Comparison of ENCODE assay signal across 8 cellular contexts in genomic region chr14:54730156-54730961, GRCh38.
DNase-seq lines count a peak whose midpoint lies in the region; ATAC-seq and TF ChIP-seq lines count a peak whose summit lies in the region.

No MANE protein-coding gene starts in this region.

- H3K4me1 Mint-ChIP-seq in activated naive CD8-positive, alpha-beta T cell treated with anti-CD3 and anti-CD28 coated beads, Interleukin-2, amount 50 U/mL, for 24 hours: peaks cover 68% of the 10 kb centered on the region

- no peaks in the 10 kb centered on the region for H3K9me3 ChIP-seq in mononuclear cell (ENCODE audit: low read depth, low read length)

- DNase-seq in GM12865 (ENCODE audit: low read depth): peak; percentile 85
- DNase-seq in KG1 (lab: John Stamatoyannopoulos, UW): peak; percentile 13
- DNase-seq in activated naive CD8-positive, alpha-beta T cell treated with anti-CD3 and anti-CD28 coated beads, Interleukin-2, amount 50 U/mL, for 24 hours: peak; percentile 41
- no peak for DNase-seq in DMS 273 treated with DMSO at 0.1 percent for 48 hours (lab: John Stamatoyannopoulos, UW)
- no peak for DNase-seq in effector CD4-positive, alpha-beta T cell
- DNase-seq in NCI-H2107 treated with DMSO at 0.1 percent for 48 hours (lab: John Stamatoyannopoulos, UW; ENCODE audit: unreplicated experiment): no peak

- no peaks in the 10 kb centered on the region for H3K27me3 ChIP-seq in mononuclear cell (ENCODE audit: insufficient read depth, low read length)

- H3K36me3 Mint-ChIP-seq in activated naive CD8-positive, alpha-beta T cell treated with anti-CD3 and anti-CD28 coated beads, Interleukin-2, amount 50 U/mL, for 24 hours (ENCODE audit: low read depth): no peaks in the 10 kb centered on the region

- no peak overlapping the region for H3K4me3 ChIP-seq in GM12865 (ENCODE audit: low read depth, low read length)
- H3K4me3 ChIP-seq in mononuclear cell (ENCODE audit: low read length): peak overlapping the region; percentile 5

- no peaks in the 10 kb centered on the region for H3K9me3 Mint-ChIP-seq in activated naive CD8-positive, alpha-beta T cell treated with anti-CD3 and anti-CD28 coated beads, Interleukin-2, amount 50 U/mL, for 24 hours

- peak overlapping the region; percentile 90 for H3K27ac Mint-ChIP-seq in activated naive CD8-positive, alpha-beta T cell treated with anti-CD3 and anti-CD28 coated beads, Interleukin-2, amount 50 U/mL, for 24 hours

- peaks cover 8% of the 10 kb centered on the region for H3K4me1 ChIP-seq in mononuclear cell (ENCODE audit: insufficient read depth, low read length)

- H3K27me3 Mint-ChIP-seq in activated naive CD8-positive, alpha-beta T cell treated with anti-CD3 and anti-CD28 coated beads, Interleukin-2, amount 50 U/mL, for 24 hours: no peaks in the 10 kb centered on the region

- H3K4me3 Mint-ChIP-seq in activated naive CD8-positive, alpha-beta T cell treated with anti-CD3 and anti-CD28 coated beads, Interleukin-2, amount 50 U/mL, for 24 hours: peak overlapping the region; percentile 70

- TF ChIP-seq CTCF in GM12865 (IDR thresholded peaks at IDR 0.05; ENCODE audit: insufficient read depth, low read depth, low read length, missing control alignments): no peak

- ATAC-seq in GM21529 (IDR thresholded peaks at IDR 0.05; ENCODE audit: unreplicated experiment): peak; percentile 96
- ATAC-seq in activated naive CD8-positive, alpha-beta T cell treated with anti-CD3 and anti-CD28 coated beads, Interleukin-2, amount 50 U/mL, for 24 hours: peak; percentile 95

Comparison
In these comparisons a context has a peak if more than half of its experiments do, and no peak if none do; other contexts are left out.
1. DNase-seq: peak in GM12865 (single experiment), KG1 (single experiment) and activated naive CD8-positive, alpha-beta T cell treated with anti-CD3 and anti-CD28 coated beads, Interleukin-2, amount 50 U/mL, for 24 hours (single experiment); none in DMS 273 treated with DMSO at 0.1 percent for 48 hours (single experiment), effector CD4-positive, alpha-beta T cell (single experiment) and NCI-H2107 treated with DMSO at 0.1 percent for 48 hours (single experiment).